Comparison of ENCODE assay signal across 8 cellular contexts in the genomic region with DNA sequence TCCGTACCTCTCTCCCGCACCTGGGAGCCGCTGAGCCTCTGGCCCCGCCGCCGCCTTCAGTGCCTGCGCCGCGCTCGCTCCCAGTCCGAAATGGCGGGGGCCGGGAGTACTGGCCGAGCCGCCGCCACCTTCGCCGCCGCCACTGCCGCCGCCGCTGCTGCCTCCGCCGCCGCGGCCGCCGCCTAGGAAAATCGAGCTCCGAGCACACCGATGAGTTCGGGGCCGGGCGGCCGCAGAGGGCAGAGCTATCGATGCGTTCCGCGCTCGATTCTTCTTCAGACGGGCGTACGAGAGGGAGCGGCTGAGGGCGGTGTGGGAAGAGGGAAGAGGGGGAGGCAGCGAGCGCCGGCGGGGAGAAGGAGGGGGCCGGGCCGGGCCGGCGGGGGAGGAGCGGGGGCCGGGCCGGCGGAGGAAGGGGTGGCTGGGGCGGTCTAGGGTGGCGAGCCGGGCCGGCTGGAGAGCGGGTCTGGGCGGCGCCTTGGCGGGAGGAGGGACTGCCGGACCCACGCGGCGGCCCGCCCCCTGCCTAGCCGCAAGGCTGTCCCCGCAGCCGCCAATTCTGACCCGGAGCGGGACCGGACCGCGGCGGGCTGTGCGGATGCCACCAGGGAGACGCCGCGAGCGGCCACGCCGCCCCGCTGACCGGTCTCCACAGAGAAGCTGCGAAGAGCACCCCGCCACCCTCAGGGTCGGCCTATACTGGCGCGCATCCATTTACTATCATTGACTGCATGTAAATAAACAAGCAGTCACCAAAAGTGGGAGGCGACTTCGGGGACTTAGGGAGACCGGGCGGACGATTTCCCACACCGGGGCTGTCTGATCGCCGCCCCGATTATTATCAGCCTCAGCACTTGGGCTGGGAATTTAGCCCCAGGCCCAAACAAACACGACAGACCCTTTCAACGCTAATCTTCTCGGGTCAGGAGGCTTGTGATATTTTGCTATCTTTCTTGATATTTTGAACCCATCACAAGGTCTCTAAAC. TPM values are rescaled to one million over a fixed set of nuclear protein-coding genes. Genes with fewer than 3 reads are reported as not detected.
DNase-seq lines count a peak whose midpoint lies in the region; ATAC-seq and TF ChIP-seq lines count a peak whose summit lies in the region.

A gene (minus strand): TSS at position 186 of the 987 bp plus-strand sequence.

- TF ChIP-seq EP300 in upper lobe of left lung (IDR thresholded peaks at IDR 0.05) = peak in 2 of 4 donors; percentile 1 to 46

- 0 to 1% methylated on average over 11 to 35 of the region's 105 CpGs for WGBS in upper lobe of left lung, 2 donors

- TF ChIP-seq POLR2A in GM15510 (IDR thresholded peaks at IDR 0.05; ENCODE audit: borderline replicate concordance, extremely low read depth, insufficient read length) = peak; percentile 74
- TF ChIP-seq POLR2A in upper lobe of left lung (IDR thresholded peaks at IDR 0.05) = peak in 3 of 4 donors; percentile 65 to 96 (median 86)

- peak; percentile 68 for ATAC-seq in HG02884 (IDR thresholded peaks at IDR 0.05; ENCODE audit: unreplicated experiment)
- peak; percentile 97 to 99 for ATAC-seq in left cardiac atrium
- ATAC-seq in upper lobe of left lung (ENCODE audit: low FRiP score in 2 of 2) = peak; percentile 97 to 98

- DNase-seq in NCI-H146 treated with DMSO at 0.1 percent for 48 hours (lab: John Stamatoyannopoulos, UW; ENCODE audit: unreplicated experiment) = peak; percentile 88
- DNase-seq in amniotic epithelial cell (ENCODE audit: low read depth) = peak; percentile 97
- DNase-seq in left cardiac atrium = peak; percentile 98
- peak; percentile 99 for DNase-seq in posterior vena cava (ENCODE audit: low spot score)
- peak; percentile 98 for DNase-seq in upper lobe of left lung

- H3K36me3 ChIP-seq in upper lobe of left lung = no peaks in the 10 kb centered on the region

- peak in 2 of 6 experiments; percentile 4 to 11 for TF ChIP-seq CTCF in upper lobe of left lung (IDR thresholded peaks at IDR 0.05)

- H3K27me3 ChIP-seq in upper lobe of left lung = no peaks in the 10 kb centered on the region

- intact Hi-C loops in T-helper 1 cell treated with Interleukin-12 subunit alpha and Interleukin-12 subunit beta and Interleukin-4 antibody, amounts not matched to agents 30 ng/mL and 1 ng/mL, for 36 hours (cut with micrococcal nuclease) = loop anchor here (1.0 to 2.0 kb wide), 9 partner anchors 10 to 1581 kb away; a partner anchor contains a TSS
- intact Hi-C loops in left cardiac atrium (cut with DNase I) (no loop called here), posterior vena cava (cut with DNase I) (no loop called here)

- peak within 1 kb of the TSS; percentile 61 to 95 (median 88) for H3K4me3 ChIP-seq in upper lobe of left lung

- peaks cover 9 to 19% (median 14%) of the 10 kb centered on the region in 4 donors for H3K4me1 ChIP-seq in upper lobe of left lung

- H3K27ac ChIP-seq in upper lobe of left lung = peak within 1 kb of the TSS; percentile 93 to 100 (median 97)

- H3K9me3 ChIP-seq in upper lobe of left lung = no peaks in the 10 kb centered on the region

RNA-seq across cellular contexts. Expression of the gene that starts here (rescaled TPM):
- total RNA-seq in T-helper 1 cell treated with Interleukin-12 subunit alpha and Interleukin-12 subunit beta and Interleukin-4 antibody, amounts not matched to agents 30 ng/mL and 1 ng/mL, for 36 hours = 40.3 and 43.0 TPM in 2 replicates
- 10 to 100 TPM; 12.3 to 14.9 TPM for total RNA-seq in left cardiac atrium
- 10 to 100 TPM; 22.5 to 35.0 TPM for total RNA-seq in posterior vena cava
- total RNA-seq in upper lobe of left lung = 10 to 100 TPM; 10.4 to 32.9 (median 20.6) TPM

Comparison
In these comparisons a context has a peak if more than half of its experiments do, and no peak if none do; other contexts are left out.
1. Peak in every context shown above with its lines: DNase-seq, ATAC-seq, H3K4me3 ChIP-seq and H3K27ac ChIP-seq.